24 cellular contexts compared by ENCODE assay signal in genomic region chr5:136279314-136279713, GRCh38.
DNase-seq lines count a peak whose midpoint lies in the region; FAIRE-seq and TF ChIP-seq lines count a peak whose summit lies in the region.
"Had no signal": no experiment of that assay in that cellular context is flagged by ENCODE, and none has a peak within 500 bp of the region (broad histone marks: within the 10 kb centered on the region; RNA-seq: fewer than 3 reads in every experiment).

No MANE protein-coding gene starts in this region.

- no peaks in the 10 kb centered on the region for H3K9me2 ChIP-seq in hepatocyte (replicated peaks; ENCODE audit: insufficient read depth)

- FAIRE-seq in urothelium cell line (lab: Jason Lieb, UNC), result no peak
- FAIRE-seq: GM12891, GM18507 had no signal

- H3K4me1 ChIP-seq in breast epithelium (no peaks in the 10 kb centered on the region), hepatocyte (ENCODE audit: insufficient read depth) (peaks cover 6% of the 10 kb centered on the region)
- H3K4me1 ChIP-seq: HAP-1, Peyer's patch, SJSA1 had no signal

- POLR2A ChIA-PET in MCF 10A (lab: Yijun Ruan, JAX), result no interaction called here

- H3K27ac ChIP-seq in breast epithelium (no peak overlapping the region), hepatocyte (no peak overlapping the region)
- H3K27ac ChIP-seq: BLaER1 treated with 17β-estradiol and CSF1 and Interleukin-3, amounts not matched to agents 10 nM and 100 nM; HL-60; Peyer's patch; SJSA1 had no signal

- H3K4me3 Mint-ChIP-seq in MCF 10A (ENCODE audit: unreplicated experiment), result no peak overlapping the region
- H3K4me3 Mint-ChIP-seq: CD8-positive, alpha-beta T cell had no signal

- H3K27me3 ChIP-seq in breast epithelium (peaks cover 0 to 5% of the 10 kb centered on the region in 2 donors), MG63 (peaks cover 24% of the 10 kb centered on the region), hepatocyte (no peaks in the 10 kb centered on the region)
- H3K27me3 ChIP-seq: BLaER1 treated with 17β-estradiol and CSF1 and Interleukin-3, amounts not matched to agents 10 nM and 100 nM; Peyer's patch had no signal

- no peaks in the 10 kb centered on the region for H3K9me3 Mint-ChIP-seq in MCF 10A (ENCODE audit: unreplicated experiment)
- H3K9me3 Mint-ChIP-seq: CD8-positive, alpha-beta T cell had no signal

- no peak overlapping the region for H3K27ac Mint-ChIP-seq in MCF 10A (ENCODE audit: low read depth, unreplicated experiment)
- H3K27ac Mint-ChIP-seq: CD8-positive, alpha-beta T cell had no signal

- no peak overlapping the region for H3K4me3 ChIP-seq in breast epithelium
- H3K4me3 ChIP-seq in MG63, result no peak overlapping the region
- H3K4me3 ChIP-seq in fibroblast of mammary gland (ENCODE audit: control insufficient read depth, low read depth, low read length), result no peak overlapping the region
- H3K4me3 ChIP-seq in hepatocyte, result no peak overlapping the region
- H3K4me3 ChIP-seq: BLaER1 treated with 17β-estradiol and CSF1 and Interleukin-3, amounts not matched to agents 10 nM and 100 nM; HAP-1; Peyer's patch; SJSA1 had no signal

- peaks cover 54% of the 10 kb centered on the region for H3K27me3 Mint-ChIP-seq in MCF 10A (ENCODE audit: insufficient read depth, unreplicated experiment)

- H3K36me3 Mint-ChIP-seq in MCF 10A (ENCODE audit: insufficient read depth, unreplicated experiment), result no peaks in the 10 kb centered on the region
- H3K36me3 Mint-ChIP-seq: CD8-positive, alpha-beta T cell had no signal

- no peaks in the 10 kb centered on the region for H3K79me2 ChIP-seq in hepatocyte

- 88% methylated on average over 4 of the region's 4 CpGs for WGBS in hepatocyte (ENCODE audit: low lambda C conversion rate, missing lambda C conversion rate)

- no TSS peak for BruUV-seq in MCF 10A (replicated peaks; lab: Mats Ljungman, UMichigan)

- H3K4me2 ChIP-seq in hepatocyte, result no peak overlapping the region

- TF ChIP-seq CTCF in MCF 10A (IDR thresholded peaks at IDR 0.05; ENCODE audit: unreplicated experiment) (no peak), breast epithelium (IDR thresholded peaks at IDR 0.05) (no peak), fibroblast of mammary gland (conservative IDR thresholded peaks at IDR 0.05; ENCODE audit: control insufficient read depth, insufficient read depth, low read depth, low read length) (no peak), hepatocyte (IDR thresholded peaks at IDR 0.05; ENCODE audit: poor library complexity) (no peak)

- H2AFZ ChIP-seq in hepatocyte, result no peak overlapping the region

- H3K9me3 ChIP-seq in breast epithelium (no peaks in the 10 kb centered on the region), MG63 (no peaks in the 10 kb centered on the region), hepatocyte (ENCODE audit: low read depth) (no peaks in the 10 kb centered on the region)
- H3K9me3 ChIP-seq: BLaER1 treated with 17β-estradiol and CSF1 and Interleukin-3, amounts not matched to agents 10 nM and 100 nM; HAP-1; Peyer's patch; SJSA1 had no signal

- H3K4me1 Mint-ChIP-seq in MCF 10A (ENCODE audit: insufficient read depth, unreplicated experiment), result no peaks in the 10 kb centered on the region

- TF ChIP-seq POLR2A in breast epithelium (IDR thresholded peaks at IDR 0.05), result no peak

- no peaks in the 10 kb centered on the region for H4K20me1 ChIP-seq in hepatocyte (ENCODE audit: insufficient read depth, poor library complexity, severe bottlenecking)
- H4K20me1 ChIP-seq: BLaER1 treated with 17β-estradiol and CSF1 and Interleukin-3, amounts not matched to agents 10 nM and 100 nM had no signal

- CTCF ChIA-PET in MCF 10A (lab: Yijun Ruan, JAX), result interaction anchor here (1.0 kb wide), 1 partner anchor 30 kb away, joined by 4 read pairs; no protein-coding TSS in a partner anchor

- H3K36me3 ChIP-seq in breast epithelium, result no peaks in the 10 kb centered on the region
- H3K36me3 ChIP-seq in MG63, result no peaks in the 10 kb centered on the region
- no peaks in the 10 kb centered on the region for H3K36me3 ChIP-seq in hepatocyte (replicated peaks; ENCODE audit: insufficient read depth, low read depth)
- H3K36me3 ChIP-seq: BLaER1 treated with 17β-estradiol and CSF1 and Interleukin-3, amounts not matched to agents 10 nM and 100 nM; HAP-1; Peyer's patch; SJSA1 had no signal

- intact Hi-C loops in MCF 10A (cut with micrococcal nuclease) (no loop called here), breast epithelium (cut with DNase I; ENCODE audit: low total_unique reads) (no loop called here)

- DNase-seq in MCF 10A (ENCODE audit: unreplicated experiment) (peak; percentile 74), breast epithelium (ENCODE audit: low spot score in 2 of 2) (no peak), MG63 (peak; percentile 18), fibroblast of mammary gland (ENCODE audit: low read depth) (peak; percentile 5), urothelium cell line (ENCODE audit: low spot score) (peak; percentile 12), NCI-H146 (lab: John Stamatoyannopoulos, UW) (no peak), hepatocyte (ENCODE audit: low spot score) (no peak), NCI-H2107 (lab: John Stamatoyannopoulos, UW) (no peak)
- DNase-seq: CD8-positive, alpha-beta T cell; DMS53; IMR-90; Kasumi-1; NCI-H1105; NCI-H1694 treated with DMSO at 0.1 percent for 48 hours; NCI-H2171; NCI-H526 treated with DMSO at 0.1 percent for 48 hours; NK-92 treated with Interleukin-12 subunit alpha and Interleukin-12 subunit beta, amount 100 ng/mL, for 24 hours; Peyer's patch had no signal

Comparison
In these comparisons a context has a peak if more than half of its experiments do, and no peak if none do; other contexts are left out.
1. DNase-seq: peak in MCF 10A (single experiment), MG63 (single experiment), fibroblast of mammary gland (single experiment) and urothelium cell line (single experiment); none in breast epithelium (0 of 2), NCI-H146 (single experiment), hepatocyte (single experiment) and NCI-H2107 (single experiment).